8 cellular contexts compared by ENCODE assay signal in genomic region chr20:17536944-17537444, GRCh38. TPM values are rescaled to one million over a fixed set of nuclear protein-coding genes. Genes with fewer than 3 reads are reported as not detected.
A peak's percentile ranks its signal among the peaks of the same experiment; 100 is the strongest.
DNase-seq lines count a peak whose midpoint lies in the region; ATAC-seq and TF ChIP-seq lines count a peak whose summit lies in the region.

No MANE protein-coding gene starts in this region.

- TF ChIP-seq POLR2A in lower leg skin (IDR thresholded peaks at IDR 0.05), result no peak

- no peaks in the 10 kb centered on the region for H3K9me3 ChIP-seq in BE2C

- intact Hi-C loops in lower leg skin (cut with DNase I; ENCODE audit: low total_unique reads), result loop anchor here (5.0 kb wide), 2 partner anchors 80 to 145 kb away; partner anchors contain the start of gene RRBP1

- 30 to 36% methylated on average over 6 of the region's 6 CpGs for WGBS in lower leg skin, 2 donors

- ATAC-seq in GM19023 (IDR thresholded peaks at IDR 0.05; ENCODE audit: unreplicated experiment) (peak; percentile 84), HG03354 (IDR thresholded peaks at IDR 0.05; ENCODE audit: poor library complexity, severe bottlenecking, unreplicated experiment) (peak; percentile 95)

- DNase-seq in BE2C (peak; percentile 77), NCI-H460 (ENCODE audit: extremely low read depth, low read depth) (peak; percentile 85), cerebellum (ENCODE audit: low spot score) (peak; percentile 83), lower leg skin (ENCODE audit: low spot score in 2 of 2) (peak; percentile 66 to 88)
- peak; percentile 40 to 42 for DNase-seq in activated CD4-positive, alpha-beta T cell treated with anti-CD3 and anti-CD28 coated beads for 24 hours (ENCODE audit: low read depth in 2 of 2)
- DNase-seq in stimulated activated CD8-positive, alpha-beta memory T cell treated with anti-CD3 and anti-CD28 coated beads, Interleukin-12 subunit alpha, Interleukin-12 subunit beta, amount 100 ng/mL, for 4 hours (ENCODE audit: low read depth), result peak; percentile 21

- H3K36me3 ChIP-seq in BE2C, result no peaks in the 10 kb centered on the region

- no peak overlapping the region for H3K4me3 ChIP-seq in BE2C (ENCODE audit: low read depth, low read length)
- H3K4me3 ChIP-seq in lower leg skin (ENCODE audit: low read depth, poor library complexity, severe bottlenecking), result no peak overlapping the region

- peaks cover 6% of the 10 kb centered on the region for H3K4me1 ChIP-seq in BE2C

- peaks cover 7% of the 10 kb centered on the region for H3K27me3 ChIP-seq in BE2C

- peak; percentile 99 for TF ChIP-seq CTCF in BE2C (IDR thresholded peaks at IDR 0.05; ENCODE audit: low read depth, low read length)
- peak in 1 of 3 donors; percentile 96 for TF ChIP-seq CTCF in lower leg skin (IDR thresholded peaks at IDR 0.05)

RNA-seq across cellular contexts. Expression of gene BFSP1, which starts 5.8 kb away (rescaled TPM):
- polyA plus RNA-seq in BE2C (2012; ENCODE audit: insufficient read depth, insufficient read length, low read depth), result 0.59 TPM
- 3.9 and 4.1 TPM in 2 replicates for total RNA-seq in NCI-H460 (2014; rRNA removed; shearing (Covaris generic))
- 4.0 and 10.7 TPM in 2 replicates for polyA plus RNA-seq in NCI-H460 (2014; cell fraction: nucleus; rRNA removed)
- 1.5 TPM for total RNA-seq in cerebellum
- total RNA-seq in lower leg skin, result 1 to 10 TPM in 3 of 4 donors, under 1 TPM in 1; 0.61 to 2.6 (median 1.7) TPM

RNA-seq across cellular contexts. Expression of gene DSTN, which starts 32.9 kb away (rescaled TPM):
- 211 TPM for polyA plus RNA-seq in BE2C (2012; ENCODE audit: insufficient read depth, insufficient read length, low read depth)
- 187 and 232 TPM in 2 replicates for total RNA-seq in NCI-H460 (2014; rRNA removed; shearing (Covaris generic))
- 172 and 192 TPM in 2 replicates for polyA plus RNA-seq in NCI-H460 (2014; cell fraction: nucleus; rRNA removed)
- total RNA-seq in cerebellum (116 TPM), lower leg skin (100 to 1,000 TPM; 237 to 335 (median 290) TPM)

Comparison
In these comparisons a context has a peak if more than half of its experiments do, and no peak if none do; other contexts are left out.
1. DNase-seq: peak in every context shown above with its lines; median percentile 85 in NCI-H460; 83 in cerebellum; 77 in BE2C; 77 in lower leg skin; 41 in activated CD4-positive, alpha-beta T cell treated with anti-CD3 and anti-CD28 coated beads for 24 hours; 21 in stimulated activated CD8-positive, alpha-beta memory T cell treated with anti-CD3 and anti-CD28 coated beads, Interleukin-12 subunit alpha, Interleukin-12 subunit beta, amount 100 ng/mL, for 4 hours.